10 cellular contexts compared by ENCODE assay signal in the genomic region with DNA sequence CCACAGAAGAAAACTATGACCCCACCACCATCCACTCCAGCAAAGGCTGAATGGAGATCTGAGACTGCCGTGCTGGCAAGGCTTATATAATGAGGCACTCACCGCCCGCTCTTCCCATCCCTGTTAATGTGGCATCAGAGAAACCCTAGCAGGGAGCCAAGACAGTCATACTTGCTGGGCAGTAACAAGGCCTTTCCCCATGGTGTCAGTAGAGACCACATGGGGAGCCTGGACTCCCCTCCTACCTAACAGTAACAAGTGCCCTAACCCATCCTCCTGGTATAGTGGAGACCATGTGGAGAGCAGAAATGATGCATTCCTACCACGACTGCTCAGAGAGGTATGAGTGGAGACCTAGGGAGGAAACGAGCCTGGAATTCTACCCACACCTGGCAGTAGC.
DNase-seq lines count a peak whose midpoint lies in the region; ATAC-seq, FAIRE-seq and TF ChIP-seq lines count a peak whose summit lies in the region.
"Had no signal": no experiment of that assay in that cellular context is flagged by ENCODE, and none has a peak within 500 bp of the region (broad histone marks: within the 10 kb centered on the region; RNA-seq: fewer than 3 reads in every experiment).

No MANE protein-coding gene starts in this region.

- H3K9me3 ChIP-seq in breast epithelium = no peaks in the 10 kb centered on the region
- no peaks in the 10 kb centered on the region for H3K9me3 ChIP-seq in GM12878 (replicated peaks; ENCODE audit: control insufficient read depth, insufficient read depth, low read length)

- H3K9ac ChIP-seq in GM12878 (ENCODE audit: control insufficient read depth, insufficient read depth, low read length) = no peak overlapping the region

- H3K27me3 Mint-ChIP-seq in MCF 10A (ENCODE audit: insufficient read depth, unreplicated experiment) (peaks cover 99% of the 10 kb centered on the region), endothelial cell (ENCODE audit: unreplicated experiment) (peaks cover 1% of the 10 kb centered on the region)

- no peaks in the 10 kb centered on the region for H4K20me1 ChIP-seq in GM12878 (ENCODE audit: control insufficient read depth, insufficient read depth)

- SMC1A ChIA-PET in GM12878 (lab: Charles Lee; ENCODE audit: uncharacterized antibody, unreplicated experiment) = no interaction called here

- TF ChIP-seq RAD21 in GM12878 (IDR thresholded peaks at IDR 0.05; ENCODE audit: insufficient read depth, low read depth, low read length) = peak; percentile 48

- H3K27ac Mint-ChIP-seq in MCF 10A (ENCODE audit: low read depth, unreplicated experiment) = no peak overlapping the region
- no peak overlapping the region for H3K27ac Mint-ChIP-seq in endothelial cell (ENCODE audit: unreplicated experiment)
- H3K27ac Mint-ChIP-seq: CD4-positive, CD25-positive, alpha-beta regulatory T cell had no signal

- H3K36me3 Mint-ChIP-seq in MCF 10A (ENCODE audit: insufficient read depth, unreplicated experiment) (no peaks in the 10 kb centered on the region), endothelial cell (ENCODE audit: low read depth, unreplicated experiment) (no peaks in the 10 kb centered on the region)
- H3K36me3 Mint-ChIP-seq: CD4-positive, CD25-positive, alpha-beta regulatory T cell had no signal

- H3K27me3 ChIP-seq in breast epithelium (no peaks in the 10 kb centered on the region), GM12878 (replicated peaks in 1 of 2; ENCODE audit: control insufficient read depth in 2 of 2, insufficient read depth in 2 of 2, low read length in 1 of 2) (no peaks in the 10 kb centered on the region; a peak in 1 of 4 replicates)

- ATAC-seq in GM12878 (peak; percentile 47; the same call in 1 of the 3 replicates), GM19324 (IDR thresholded peaks at IDR 0.05; ENCODE audit: low FRiP score, unreplicated experiment) (no peak)

- no peaks in the 10 kb centered on the region for H3K79me2 ChIP-seq in GM12878 (ENCODE audit: control insufficient read depth, insufficient read depth, low read length)

- H3K4me2 ChIP-seq in GM12878 (ENCODE audit: control insufficient read depth, insufficient read depth) = no peak overlapping the region

- H3K27ac ChIP-seq in breast epithelium = no peak overlapping the region
- H3K27ac ChIP-seq in GM12878 (ENCODE audit: control insufficient read depth, insufficient read depth) = no peak overlapping the region

- TF ChIP-seq CTCF in MCF 10A (IDR thresholded peaks at IDR 0.05; ENCODE audit: unreplicated experiment) (peak; percentile 15), breast epithelium (IDR thresholded peaks at IDR 0.05) (no peak), GM12878 (IDR thresholded peaks at IDR 0.05 in 2 of 3, conservative IDR thresholded peaks at IDR 0.05 in 1 of 3; ENCODE audit: control insufficient read depth in 2 of 3, extremely low read depth in 1 of 3, insufficient read depth in 1 of 3, low read depth in 3 of 3, low read length in 3 of 3) (peak; percentile 24 to 36 (median 29); a peak in 3 of 6 replicates), endothelial cell (IDR thresholded peaks at IDR 0.05; ENCODE audit: unreplicated experiment) (no peak)

- no peak overlapping the region for H2AFZ ChIP-seq in GM12878 (ENCODE audit: control insufficient read depth, low read depth, low read length)

- H3K4me1 ChIP-seq in breast epithelium (no peaks in the 10 kb centered on the region), GM12878 (ENCODE audit: control insufficient read depth, insufficient read depth, low read length) (no peaks in the 10 kb centered on the region)

- H3K9me3 Mint-ChIP-seq in MCF 10A (ENCODE audit: unreplicated experiment) (no peaks in the 10 kb centered on the region), endothelial cell (ENCODE audit: unreplicated experiment) (no peaks in the 10 kb centered on the region)
- H3K9me3 Mint-ChIP-seq: CD4-positive, CD25-positive, alpha-beta regulatory T cell had no signal

- intact Hi-C loops in MCF 10A (cut with micrococcal nuclease) = loop anchor here (5.0 kb wide), 2 partner anchors 148 to 248 kb away; a partner anchor contains a TSS
- intact Hi-C loops in breast epithelium (cut with DNase I; ENCODE audit: low total_unique reads) = no loop called here
- intact Hi-C loops in GM12878 (cut with micrococcal nuclease; ENCODE audit: unreplicated experiment) = no loop called here

- no peaks in the 10 kb centered on the region for H3K4me1 Mint-ChIP-seq in MCF 10A (ENCODE audit: insufficient read depth, unreplicated experiment)
- peaks cover 13% of the 10 kb centered on the region for H3K4me1 Mint-ChIP-seq in endothelial cell (ENCODE audit: unreplicated experiment)
- H3K4me1 Mint-ChIP-seq: CD4-positive, CD25-positive, alpha-beta regulatory T cell had no signal

- H3K36me3 ChIP-seq in breast epithelium = no peaks in the 10 kb centered on the region
- no peaks in the 10 kb centered on the region for H3K36me3 ChIP-seq in GM12878 (ENCODE audit: control insufficient read depth in 2 of 2, insufficient read depth in 2 of 2, low read length in 1 of 2)

- BruUV-seq in MCF 10A (replicated peaks; lab: Mats Ljungman, UMichigan) (no TSS peak), GM12878 (replicated peaks; lab: Mats Ljungman, UMichigan) (no TSS peak)

- FAIRE-seq in GM12878 (lab: Jason Lieb, UNC) = no peak
- FAIRE-seq: urothelium cell line had no signal

- in situ Hi-C loops in GM12878 (cut with MboI) = no loop called here

- H3K4me3 Mint-ChIP-seq in MCF 10A (ENCODE audit: unreplicated experiment) (no peak overlapping the region), endothelial cell (ENCODE audit: unreplicated experiment) (no peak overlapping the region)
- H3K4me3 Mint-ChIP-seq: CD4-positive, CD25-positive, alpha-beta regulatory T cell had no signal

- TF ChIP-seq POLR2A in breast epithelium (IDR thresholded peaks at IDR 0.05) (no peak), GM12878 (IDR thresholded peaks at IDR 0.05; ENCODE audit: low read depth, low read length) (no peak)

- no peak for TF ChIP-seq EP300 in GM12878 (IDR thresholded peaks at IDR 0.05; ENCODE audit: borderline replicate concordance in 1 of 2, control insufficient read depth in 1 of 2, low read depth in 2 of 2, low read length in 2 of 2)

- RAD21 ChIA-PET in GM12878 (lab: Charles Lee; ENCODE audit: unreplicated experiment) = no interaction called here

- 57% methylated on average over 5 of the region's 5 CpGs for WGBS in GM12878 (ENCODE audit: insufficient coverage, insufficient replicate concordance, low lambda C conversion rate, missing lambda C conversion rate)

- DNase-seq in MCF 10A (ENCODE audit: unreplicated experiment) (no peak), breast epithelium (ENCODE audit: low spot score in 2 of 2) (no peak), GM12878 (ENCODE audit: low read depth, low spot score) (no peak), kidney tubule cell (ENCODE audit: low spot score) (peak; percentile 45), endothelial cell (ENCODE audit: low spot score) (no peak), amniotic stem cell (lab: John Stamatoyannopoulos, UW) (no peak)
- no peak for DNase-seq in stimulated activated naive CD4-positive, alpha-beta T cell (lab: John Stamatoyannopoulos, UW)
- DNase-seq: CD4-positive, CD25-positive, alpha-beta regulatory T cell had no signal

- H3K4me3 ChIP-seq in breast epithelium = no peak overlapping the region
- no peak overlapping the region for H3K4me3 ChIP-seq in GM12878

- POLR2A ChIA-PET in MCF 10A (lab: Yijun Ruan, JAX) = interaction anchor here (0.7 kb wide), 1 partner anchor 47 kb away, joined by 3 read pairs; no protein-coding TSS in a partner anchor
- POLR2A ChIA-PET in GM12878 (lab: Charles Lee) = no interaction called here

- CTCF ChIA-PET in MCF 10A (lab: Yijun Ruan, JAX) = interaction anchor here (0.6 to 1.2 kb wide), 2 partner anchors 16 to 120 kb away, joined by 3 read pairs; no protein-coding TSS in a partner anchor
- CTCF ChIA-PET in GM12878 (lab: Yijun Ruan, JAX) = no interaction called here

TF ChIP-seq in GM12878, 131 proteins besides CTCF, POLR2A, EP300 and RAD21 (continues in another document):
- TF ChIP-seq CHD4 (IDR thresholded peaks at IDR 0.05) (no peak), IRF4 (IDR thresholded peaks at IDR 0.05; ENCODE audit: low read depth, low read length) (no peak), ZZZ3 (IDR thresholded peaks at IDR 0.05; ENCODE audit: control insufficient read depth, insufficient read length, low read depth) (no peak), NFYA (IDR thresholded peaks at IDR 0.05; ENCODE audit: borderline replicate concordance, low read depth, low read length) (no peak), CBFB (IDR thresholded peaks at IDR 0.05; ENCODE audit: low read depth) (no peak), EZH2 (IDR thresholded peaks at IDR 0.05; ENCODE audit: borderline replicate concordance, control insufficient read depth, low read depth, low read length) (no peak), SIN3A (IDR thresholded peaks at IDR 0.05; ENCODE audit: low read depth, low read length) (no peak)
- TF ChIP-seq, protein P1, sequence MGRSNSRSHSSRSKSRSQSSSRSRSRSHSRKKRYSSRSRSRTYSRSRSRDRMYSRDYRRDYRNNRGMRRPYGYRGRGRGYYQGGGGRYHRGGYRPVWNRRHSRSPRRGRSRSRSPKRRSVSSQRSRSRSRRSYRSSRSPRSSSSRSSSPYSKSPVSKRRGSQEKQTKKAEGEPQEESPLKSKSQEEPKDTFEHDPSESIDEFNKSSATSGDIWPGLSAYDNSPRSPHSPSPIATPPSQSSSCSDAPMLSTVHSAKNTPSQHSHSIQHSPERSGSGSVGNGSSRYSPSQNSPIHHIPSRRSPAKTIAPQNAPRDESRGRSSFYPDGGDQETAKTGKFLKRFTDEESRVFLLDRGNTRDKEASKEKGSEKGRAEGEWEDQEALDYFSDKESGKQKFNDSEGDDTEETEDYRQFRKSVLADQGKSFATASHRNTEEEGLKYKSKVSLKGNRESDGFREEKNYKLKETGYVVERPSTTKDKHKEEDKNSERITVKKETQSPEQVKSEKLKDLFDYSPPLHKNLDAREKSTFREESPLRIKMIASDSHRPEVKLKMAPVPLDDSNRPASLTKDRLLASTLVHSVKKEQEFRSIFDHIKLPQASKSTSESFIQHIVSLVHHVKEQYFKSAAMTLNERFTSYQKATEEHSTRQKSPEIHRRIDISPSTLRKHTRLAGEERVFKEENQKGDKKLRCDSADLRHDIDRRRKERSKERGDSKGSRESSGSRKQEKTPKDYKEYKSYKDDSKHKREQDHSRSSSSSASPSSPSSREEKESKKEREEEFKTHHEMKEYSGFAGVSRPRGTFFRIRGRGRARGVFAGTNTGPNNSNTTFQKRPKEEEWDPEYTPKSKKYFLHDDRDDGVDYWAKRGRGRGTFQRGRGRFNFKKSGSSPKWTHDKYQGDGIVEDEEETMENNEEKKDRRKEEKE (IDR thresholded peaks at IDR 0.05) = no peak

Comparison
In these comparisons a context has a peak if more than half of its experiments do, and no peak if none do; other contexts are left out.
1. CTCF ChIP-seq: peak in MCF 10A (single experiment) and GM12878 (3 of 3); none in breast epithelium (0 of 3) and endothelial cell (single experiment).